ENCODE assay signal across 22 cellular contexts in genomic region chr19:1430201-1430621, GRCh38. TPM values are rescaled to one million over a fixed set of nuclear protein-coding genes. Genes with fewer than 3 reads are reported as not detected.
"Had no signal": no experiment of that assay in that cellular context is flagged by ENCODE, and none has a peak within 500 bp of the region (broad histone marks: within the 10 kb centered on the region; RNA-seq: fewer than 3 reads in every experiment).

No MANE protein-coding gene starts in this region.

- H3K36me3 ChIP-seq: ovary had no signal

- H3K27ac ChIP-seq: ascending aorta, lower lobe of right lung, ovary, prostate gland, skin epidermis had no signal

- H3K27me3 ChIP-seq: ascending aorta, cardiac muscle cell, ovary had no signal

- DNase-seq: activated B cell treated with CpG ODN at 0.5 μM for 24 hours; activated CD4-positive, alpha-beta T cell treated with anti-CD3 and anti-CD28 coated beads, Interleukin-2, amount 50 U/mL, for 1 hour; activated CD8-positive, alpha-beta T cell treated with anti-CD3 and anti-CD28 coated beads for 36 hours; activated naive CD4-positive, alpha-beta T cell treated with anti-CD3 and anti-CD28 coated beads for 36 hours; activated naive CD8-positive, alpha-beta T cell treated with anti-CD3 and anti-CD28 coated beads for 36 hours; activated T-cell treated with anti-CD3 and anti-CD28 coated beads, Interleukin-2, amount 50 U/mL, for 4 hours; head of caudate nucleus; hippocampal formation; left colon; lower lobe of right lung; mesenchymal stem cell; ovary; retina; stimulated activated CD4-positive, alpha-beta T cell treated with anti-CD3 and anti-CD28 coated beads, Interleukin-12 subunit alpha, Interleukin-12 subunit beta, amount 100 ng/mL, for 4 hours; stimulated activated CD4-positive, alpha-beta T cell treated with anti-CD3 and anti-CD28 coated beads, Interleukin-4, amount 100 ng/mL, for 1 hour; T-helper 1 cell had no signal

- ATAC-seq: activated CD8-positive, alpha-beta T cell treated with anti-CD3 and anti-CD28 coated beads for 36 hours; activated T-cell treated with anti-CD3 and anti-CD28 coated beads, Interleukin-2, amount 50 U/mL, for 4 hours; natural killer cell treated with Interleukin-12 subunit alpha and Interleukin-12 subunit beta and Interleukin-15 and Interleukin-18, amount 100 ng/mL, for 72 hours; sciatic nerve had no signal

- H3K9me3 ChIP-seq: ascending aorta, lower lobe of right lung, ovary, prostate gland had no signal

- H3K4me3 ChIP-seq: ascending aorta, cardiac muscle cell, lower lobe of right lung, ovary, prostate gland, skin epidermis had no signal

- H3K4me1 ChIP-seq: ascending aorta, lower lobe of right lung, prostate gland had no signal

RNA-seq across cellular contexts. Expression of gene APC2, which starts 19.7 kb away (rescaled TPM):
- total RNA-seq: ascending aorta had no signal
